In the genomic region with DNA sequence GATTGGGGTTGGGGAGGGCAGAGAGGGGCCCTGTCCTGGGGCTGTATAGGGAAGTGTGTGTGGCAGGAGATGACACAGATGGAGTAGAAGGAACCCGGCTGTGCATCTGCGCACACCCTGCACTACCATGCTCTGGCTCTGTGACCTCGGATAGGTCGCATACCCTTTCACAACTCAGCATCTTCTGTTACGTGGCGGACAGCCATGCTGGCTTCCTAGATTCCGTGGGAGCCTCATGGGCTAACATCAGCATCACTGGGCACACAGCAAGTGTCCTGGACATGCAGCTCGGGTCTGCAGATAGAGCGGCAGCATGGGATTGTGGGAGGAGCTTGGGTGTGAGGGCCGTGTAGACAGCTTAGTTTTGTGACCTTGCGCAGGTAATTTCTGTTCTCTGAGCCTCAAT, we compare ENCODE assay signal across 1 cellular context.
TF ChIP-seq lines count a peak whose summit lies in the region.

No MANE protein-coding gene starts in this region.

TF ChIP-seq in WTC11, 78 proteins besides CTCF, POLR2A, EP300 and RAD21 (continued from another document):
- TF ChIP-seq, protein P1, sequence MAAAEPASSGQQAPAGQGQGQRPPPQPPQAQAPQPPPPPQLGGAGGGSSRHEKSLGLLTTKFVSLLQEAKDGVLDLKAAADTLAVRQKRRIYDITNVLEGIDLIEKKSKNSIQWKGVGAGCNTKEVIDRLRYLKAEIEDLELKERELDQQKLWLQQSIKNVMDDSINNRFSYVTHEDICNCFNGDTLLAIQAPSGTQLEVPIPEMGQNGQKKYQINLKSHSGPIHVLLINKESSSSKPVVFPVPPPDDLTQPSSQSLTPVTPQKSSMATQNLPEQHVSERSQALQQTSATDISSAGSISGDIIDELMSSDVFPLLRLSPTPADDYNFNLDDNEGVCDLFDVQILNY (CRISPR knock-in tag; IDR thresholded peaks at IDR 0.05), result no peak
- TF ChIP-seq IRF2 (CRISPR knock-in tag; IDR thresholded peaks at IDR 0.05; ENCODE audit: borderline replicate concordance, low read depth) (no peak), ZNF423 (CRISPR knock-in tag; IDR thresholded peaks at IDR 0.05) (no peak), CBFB (CRISPR knock-in tag; IDR thresholded peaks at IDR 0.05; ENCODE audit: low read depth) (no peak), ETV6 (CRISPR knock-in tag; IDR thresholded peaks at IDR 0.05) (no peak)
- TF ChIP-seq, protein P2, sequence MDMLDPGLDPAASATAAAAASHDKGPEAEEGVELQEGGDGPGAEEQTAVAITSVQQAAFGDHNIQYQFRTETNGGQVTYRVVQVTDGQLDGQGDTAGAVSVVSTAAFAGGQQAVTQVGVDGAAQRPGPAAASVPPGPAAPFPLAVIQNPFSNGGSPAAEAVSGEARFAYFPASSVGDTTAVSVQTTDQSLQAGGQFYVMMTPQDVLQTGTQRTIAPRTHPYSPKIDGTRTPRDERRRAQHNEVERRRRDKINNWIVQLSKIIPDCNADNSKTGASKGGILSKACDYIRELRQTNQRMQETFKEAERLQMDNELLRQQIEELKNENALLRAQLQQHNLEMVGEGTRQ (CRISPR knock-in tag; IDR thresholded peaks at IDR 0.05), result no peak
